ENCODE assay signal across 24 cellular contexts in the genomic region with DNA sequence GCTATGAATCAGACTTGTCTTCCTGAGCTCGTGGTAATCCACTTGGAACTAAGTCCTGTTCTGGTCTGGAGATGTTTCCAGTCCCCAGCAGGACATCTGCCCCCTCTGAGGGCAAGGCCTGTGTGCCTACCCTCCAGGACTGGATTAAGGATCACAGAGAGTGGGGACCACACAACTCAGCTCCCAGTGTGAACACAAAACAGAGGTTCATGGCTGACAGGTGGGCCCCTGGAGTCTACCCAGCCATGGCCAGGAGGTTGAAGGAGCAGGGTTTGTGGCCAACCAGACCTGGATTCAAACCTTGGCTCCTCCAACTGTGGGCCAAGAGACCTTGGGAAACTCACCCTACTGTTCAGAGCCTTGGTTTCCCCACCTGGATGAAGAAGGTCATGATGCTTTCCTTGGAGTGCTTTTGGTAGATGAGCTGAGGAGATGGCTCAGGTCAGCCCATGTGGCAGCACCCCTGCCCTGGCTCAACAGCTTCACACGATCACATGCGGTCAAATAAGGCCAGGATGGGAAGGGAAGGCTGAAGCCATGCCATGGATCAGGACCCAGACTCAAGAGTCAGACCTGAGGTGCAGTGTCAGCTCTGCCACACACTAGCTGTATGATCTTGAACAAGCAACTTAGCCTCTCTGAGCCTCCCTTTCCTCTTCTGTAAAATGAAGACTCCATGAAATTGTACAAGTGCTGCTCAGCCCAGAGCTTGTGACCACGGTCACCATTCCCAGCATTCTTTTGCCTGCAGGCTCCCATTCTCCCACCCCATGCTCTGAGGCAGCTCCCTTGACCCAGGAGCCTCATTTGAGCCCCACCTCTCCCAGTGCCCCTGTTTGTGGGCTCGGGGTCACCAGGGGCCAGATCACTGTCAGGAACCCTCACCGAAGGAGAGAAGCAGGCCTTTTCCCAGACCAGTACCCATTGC. TPM values are rescaled to one million over a fixed set of nuclear protein-coding genes. Genes with fewer than 3 reads are reported as not detected.
A peak's percentile ranks its signal among the peaks of the same experiment; 100 is the strongest.
DNase-seq lines count a peak whose midpoint lies in the region; FAIRE-seq and TF ChIP-seq lines count a peak whose summit lies in the region.
"Had no signal": no experiment of that assay in that cellular context is flagged by ENCODE, and none has a peak within 500 bp of the region (broad histone marks: within the 10 kb centered on the region; RNA-seq: fewer than 3 reads in every experiment).

No MANE protein-coding gene starts in this region.

- H2BK5ac ChIP-seq in H9 (ENCODE audit: insufficient read length, low read length): no peak overlapping the region

- no peaks in the 10 kb centered on the region for H4K20me1 ChIP-seq in H9 (ENCODE audit: control insufficient read depth, insufficient read depth, insufficient read length)

- no peaks in the 10 kb centered on the region for H3K9me3 Mint-ChIP-seq in H9
- H3K9me3 Mint-ChIP-seq: GM23338 had no signal

- H3K36me3 ChIP-seq in bronchial epithelial cell (ENCODE audit: control insufficient read depth, insufficient read depth, low read length) (no peaks in the 10 kb centered on the region), ovary (no peaks in the 10 kb centered on the region)

- H2BK20ac ChIP-seq in H9 (ENCODE audit: low read depth, low read length, poor library complexity, severe bottlenecking): no peak overlapping the region

- no peak overlapping the region for H4K5ac ChIP-seq in H9 (ENCODE audit: insufficient read length, low read depth, low read length)

- H3K36me3 Mint-ChIP-seq in H9 (ENCODE audit: insufficient read depth in 1 of 3, low read depth in 3 of 3): no peaks in the 10 kb centered on the region; a peak in 1 of 7 replicates
- H3K36me3 Mint-ChIP-seq: CD4-positive, alpha-beta memory T cell had no signal

- peak overlapping the region in 2 of 3 experiments; percentile 34 to 87; a peak in 1 of 7 replicates for H3K27ac Mint-ChIP-seq in H9
- H3K27ac Mint-ChIP-seq: GM23338 had no signal

- H3K9me3 ChIP-seq in H9 (ENCODE audit: control insufficient read depth, low read depth, low read length): no peaks in the 10 kb centered on the region
- no peaks in the 10 kb centered on the region for H3K9me3 ChIP-seq in ovary
- H3K9me3 ChIP-seq: A549 had no signal

- H3T11ph ChIP-seq in H9 (ENCODE audit: low read length): no peak overlapping the region

- peak; percentile 70 for FAIRE-seq in bronchial epithelial cell (lab: Jason Lieb, UNC)
- FAIRE-seq: A549, GM12878 had no signal

- H3K14ac ChIP-seq in H9 (ENCODE audit: insufficient read depth, low read length): no peak overlapping the region

- H4K8ac ChIP-seq in H9 (replicated peaks; ENCODE audit: insufficient read length, low read depth, low read length): no peak overlapping the region

- no peak overlapping the region for H2AFZ ChIP-seq in H9 (ENCODE audit: low read length)
- H2AFZ ChIP-seq: GM23338 had no signal

- no peak overlapping the region for H3K4me3 ChIP-seq in bronchial epithelial cell (ENCODE audit: low read depth, low read length)
- H3K4me3 ChIP-seq in ovary: no peak overlapping the region
- H3K4me3 ChIP-seq: A549, GM12878, GM23338 had no signal

- no CpG with 5 or more reads among the region's 6 CpGs for WGBS in H9 (ENCODE audit: extremely low coverage, insufficient read length, low lambda C conversion rate)
- WGBS in ovary, 3 donors: 88 to 92% (median 89%) methylated on average over 6 of the region's 6 CpGs

- H3K79me1 ChIP-seq in H9 (ENCODE audit: insufficient read depth, low read depth, low read length, poor library complexity, severe bottlenecking): no peaks in the 10 kb centered on the region

- H3K4me1 Mint-ChIP-seq in H9: peaks cover 9 to 10% of the 10 kb centered on the region in 2 experiments
- H3K4me1 Mint-ChIP-seq: GM23338 had no signal

- H3K4me2 ChIP-seq in H9 (ENCODE audit: insufficient read depth, insufficient read length, low read length): no peak overlapping the region
- H3K4me2 ChIP-seq: A549, GM23338, KMS-11 had no signal

- no peak overlapping the region for H3K56ac ChIP-seq in H9 (ENCODE audit: insufficient read length, low read depth, low read length)

- H3K27ac ChIP-seq in H9 (ENCODE audit: insufficient read length, low read depth, low read length): no peak overlapping the region
- no peak overlapping the region for H3K27ac ChIP-seq in ovary
- H3K27ac ChIP-seq: A549, KMS-11 had no signal

- no peak for TF ChIP-seq POLR2A in ovary (IDR thresholded peaks at IDR 0.05)

- no peaks in the 10 kb centered on the region for H3K79me2 ChIP-seq in H9 (ENCODE audit: insufficient read depth, low read length)

- no peak overlapping the region for H2BK15ac ChIP-seq in H9 (ENCODE audit: low read depth, low read length)

- TF ChIP-seq CTCF in H9 (conservative IDR thresholded peaks at IDR 0.05): no peak
- no peak for TF ChIP-seq CTCF in bronchial epithelial cell (IDR thresholded peaks at IDR 0.05; ENCODE audit: insufficient read depth, low read length, severe bottlenecking)
- TF ChIP-seq CTCF in ovary (IDR thresholded peaks at IDR 0.05): no peak

- no peak overlapping the region for H2AK5ac ChIP-seq in H9 (ENCODE audit: insufficient read length, low read length)

- no peak overlapping the region for H3K4ac ChIP-seq in H9 (ENCODE audit: low read depth, low read length)

- H3K4me1 ChIP-seq in H9 (ENCODE audit: insufficient read depth, low read length): peaks cover 4% of the 10 kb centered on the region; the same call in 1 of the 2 replicates
- peaks cover 2% of the 10 kb centered on the region for H3K4me1 ChIP-seq in ovary (ENCODE audit: insufficient read depth)
- H3K4me1 ChIP-seq: A549 had no signal

- no peak overlapping the region for H3K9ac ChIP-seq in H9 (ENCODE audit: extremely low read depth, insufficient read length, low read length)
- H3K9ac ChIP-seq: KMS-11 had no signal

- H4K91ac ChIP-seq in H9 (ENCODE audit: insufficient read length, low read depth, low read length): no peak overlapping the region

- H3K27me3 ChIP-seq in H9 (ENCODE audit: insufficient read depth, low read length) (no peaks in the 10 kb centered on the region), bronchial epithelial cell (ENCODE audit: control insufficient read depth, insufficient read depth, low read length) (peaks cover 2% of the 10 kb centered on the region), ovary (no peaks in the 10 kb centered on the region)

- no peak for TF ChIP-seq EP300 in ovary (IDR thresholded peaks at IDR 0.05)

- H2BK120ac ChIP-seq in H9 (ENCODE audit: low read depth, low read length, poor library complexity, severe bottlenecking): no peak overlapping the region

- intact Hi-C loops in ovary (cut with DNase I): no loop called here

- H3K23me2 ChIP-seq in H9 (ENCODE audit: insufficient read length, low read depth, low read length, poor library complexity, severe bottlenecking): no peaks in the 10 kb centered on the region

- no peak overlapping the region for H3K4me3 Mint-ChIP-seq in H9
- H3K4me3 Mint-ChIP-seq: CD4-positive, alpha-beta memory T cell; GM23338; IgD-negative memory B cell had no signal

- H3K23ac ChIP-seq in H9 (ENCODE audit: insufficient read length, low read depth, low read length): no peak overlapping the region

- H3K27me3 Mint-ChIP-seq in H9 (ENCODE audit: low read depth): no peaks in the 10 kb centered on the region; the same call in 1 of the 2 replicates
- H3K27me3 Mint-ChIP-seq: CD4-positive, alpha-beta memory T cell; IgD-negative memory B cell had no signal

- no peak overlapping the region for H2BK12ac ChIP-seq in H9 (ENCODE audit: insufficient read length, low read depth, low read length)

- no peak for DNase-seq in H9
- no peak for DNase-seq in bronchial epithelial cell (ENCODE audit: low read depth)
- DNase-seq in ovary: peak in 3 of 5 donors; percentile 8 to 13 (median 13)
- no peak for DNase-seq in activated CD4-positive, alpha-beta T cell treated with anti-CD3 and anti-CD28 coated beads for 48 hours
- DNase-seq in SW480 (ENCODE audit: low spot score): no peak
- DNase-seq in SHP77 (lab: John Stamatoyannopoulos, UW): no peak
- no peak for DNase-seq in NCI-H748 (lab: John Stamatoyannopoulos, UW; ENCODE audit: unreplicated experiment)
- DNase-seq: C1 segment of cervical spinal cord; CD4-positive, alpha-beta memory T cell; COR-L47; DMS53; GDM1; HCEC 1CT; MM.1S; NCI-H2029; NCI-H446; NCI-H526; Right ventricle myocardium superior; RPMI8226 had no signal

- H3K18ac ChIP-seq in H9 (ENCODE audit: insufficient read length, low read depth, low read length): no peak overlapping the region

RNA-seq across cellular contexts. Expression of gene ANGPTL2, which starts 27.3 kb away (rescaled TPM):
- total RNA-seq in H9 (2021) (4.8 and 5.1 TPM in 2 replicates), bronchial epithelial cell (0.13 and 0.79 TPM in 2 replicates), ovary (100 to 1,000 TPM in 1 of 7 donors, 10 to 100 TPM in 5, 1 to 10 TPM in 1; 9.8 to 108 (median 64.1) TPM)
- 100 to 1,000 TPM in 1 of 2 donors, 10 to 100 TPM in 1; 27.5 to 114 TPM for polyA plus RNA-seq in ovary
- total RNA-seq: CD4-positive, alpha-beta memory T cell had no signal
- polyA plus RNA-seq: CD4-positive, alpha-beta memory T cell had no signal

Comparison
In these comparisons a context has a peak if more than half of its experiments do, and no peak if none do; other contexts are left out.
1. DNase-seq: peak in ovary (3 of 5); none in H9 (single experiment), bronchial epithelial cell (single experiment), activated CD4-positive, alpha-beta T cell treated with anti-CD3 and anti-CD28 coated beads for 48 hours (single experiment), SW480 (single experiment), SHP77 (0 of 2) and NCI-H748 (single experiment).